In genomic region chr20:50230871-50231270, GRCh38 we compare ENCODE assay signal across 17 cellular contexts. TPM values are rescaled to one million over a fixed set of nuclear protein-coding genes. Genes with fewer than 3 reads are reported as not detected.
DNase-seq lines count a peak whose midpoint lies in the region; ATAC-seq lines count a peak whose summit lies in the region.
"Had no signal": no experiment of that assay in that cellular context is flagged by ENCODE, and none has a peak within 500 bp of the region (broad histone marks: within the 10 kb centered on the region; RNA-seq: fewer than 3 reads in every experiment).

No MANE protein-coding gene starts in this region.

- H3K27ac Mint-ChIP-seq in activated T-helper 17 cell treated with anti-CD3 and anti-CD28 coated beads, Interleukin-2, amount 50 U/mL, for 72 hours, result peak overlapping the region; percentile 18
- peak overlapping the region; percentile 38 for H3K27ac Mint-ChIP-seq in stimulated activated effector memory CD8-positive, alpha-beta T cell treated with anti-CD3 and anti-CD28 coated beads, Interleukin-12 subunit alpha, Interleukin-12 subunit beta, amount 100 ng/mL, for 72 hours
- no peak overlapping the region for H3K27ac Mint-ChIP-seq in activated CD4-positive, alpha-beta T cell treated with anti-CD3 and anti-CD28 coated beads for 36 hours
- H3K27ac Mint-ChIP-seq: CD8-positive, alpha-beta memory T cell had no signal

- DNase-seq in NCI-H146 (lab: John Stamatoyannopoulos, UW), result peak; percentile 67
- DNase-seq in NCI-H345 (lab: John Stamatoyannopoulos, UW), result peak; percentile 34
- DNase-seq in stimulated activated effector memory CD8-positive, alpha-beta T cell treated with anti-CD3 and anti-CD28 coated beads, Interleukin-12 subunit alpha, Interleukin-12 subunit beta, amount 100 ng/mL, for 72 hours (ENCODE audit: low spot score in 2 of 2), result no peak
- DNase-seq in hippocampal formation (lab: John Stamatoyannopoulos, UW), result no peak
- DNase-seq in activated CD4-positive, alpha-beta T cell treated with anti-CD3 and anti-CD28 coated beads for 36 hours, result no peak
- DNase-seq: ACHN; BE2C; C1 segment of cervical spinal cord; CD4-positive, CD25-positive, alpha-beta regulatory T cell; COR-L47; DMS 273 treated with DMSO at 0.1 percent for 48 hours; DMS53; DND-41; EL had no signal

- no peaks in the 10 kb centered on the region for H3K9me3 Mint-ChIP-seq in activated T-helper 17 cell treated with anti-CD3 and anti-CD28 coated beads, Interleukin-2, amount 50 U/mL, for 72 hours
- H3K9me3 Mint-ChIP-seq in stimulated activated effector memory CD8-positive, alpha-beta T cell treated with anti-CD3 and anti-CD28 coated beads, Interleukin-12 subunit alpha, Interleukin-12 subunit beta, amount 100 ng/mL, for 72 hours, result no peaks in the 10 kb centered on the region
- no peaks in the 10 kb centered on the region for H3K9me3 Mint-ChIP-seq in activated CD4-positive, alpha-beta T cell treated with anti-CD3 and anti-CD28 coated beads for 36 hours (ENCODE audit: low read depth)
- H3K9me3 Mint-ChIP-seq: CD4-positive, CD25-positive, alpha-beta regulatory T cell; CD8-positive, alpha-beta memory T cell had no signal

- peaks cover 9% of the 10 kb centered on the region for H3K4me1 Mint-ChIP-seq in activated T-helper 17 cell treated with anti-CD3 and anti-CD28 coated beads, Interleukin-2, amount 50 U/mL, for 72 hours
- H3K4me1 Mint-ChIP-seq in stimulated activated effector memory CD8-positive, alpha-beta T cell treated with anti-CD3 and anti-CD28 coated beads, Interleukin-12 subunit alpha, Interleukin-12 subunit beta, amount 100 ng/mL, for 72 hours, result peaks cover 19% of the 10 kb centered on the region
- H3K4me1 Mint-ChIP-seq in activated CD4-positive, alpha-beta T cell treated with anti-CD3 and anti-CD28 coated beads for 36 hours, result peaks cover 16% of the 10 kb centered on the region
- H3K4me1 Mint-ChIP-seq: CD8-positive, alpha-beta memory T cell had no signal

- no peaks in the 10 kb centered on the region for H3K27me3 Mint-ChIP-seq in activated T-helper 17 cell treated with anti-CD3 and anti-CD28 coated beads, Interleukin-2, amount 50 U/mL, for 72 hours
- peaks cover 1% of the 10 kb centered on the region for H3K27me3 Mint-ChIP-seq in activated CD4-positive, alpha-beta T cell treated with anti-CD3 and anti-CD28 coated beads for 36 hours
- H3K27me3 Mint-ChIP-seq: CD4-positive, CD25-positive, alpha-beta regulatory T cell had no signal

- intact Hi-C loops in activated CD4-positive, alpha-beta T cell treated with anti-CD3 and anti-CD28 coated beads for 36 hours (cut with DNase I, micrococcal nuclease), result no loop called here

- POLR2A ChIA-PET in activated CD4-positive, alpha-beta T cell treated with anti-CD3 and anti-CD28 coated beads for 36 hours (lab: Charles Lee), result no interaction called here

- no peak overlapping the region for H3K4me3 Mint-ChIP-seq in activated T-helper 17 cell treated with anti-CD3 and anti-CD28 coated beads, Interleukin-2, amount 50 U/mL, for 72 hours
- no peak overlapping the region for H3K4me3 Mint-ChIP-seq in stimulated activated effector memory CD8-positive, alpha-beta T cell treated with anti-CD3 and anti-CD28 coated beads, Interleukin-12 subunit alpha, Interleukin-12 subunit beta, amount 100 ng/mL, for 72 hours
- H3K4me3 Mint-ChIP-seq in activated CD4-positive, alpha-beta T cell treated with anti-CD3 and anti-CD28 coated beads for 36 hours, result no peak overlapping the region
- H3K4me3 Mint-ChIP-seq: CD4-positive, CD25-positive, alpha-beta regulatory T cell had no signal

- CTCF ChIA-PET in activated CD4-positive, alpha-beta T cell treated with anti-CD3 and anti-CD28 coated beads for 36 hours (lab: Charles Lee), result interaction anchor here (0.6 kb wide), 1 partner anchor 167 kb away, joined by 3 read pairs; no protein-coding TSS in a partner anchor

- H3K36me3 Mint-ChIP-seq in activated T-helper 17 cell treated with anti-CD3 and anti-CD28 coated beads, Interleukin-2, amount 50 U/mL, for 72 hours (ENCODE audit: low read depth), result no peaks in the 10 kb centered on the region
- H3K36me3 Mint-ChIP-seq in stimulated activated effector memory CD8-positive, alpha-beta T cell treated with anti-CD3 and anti-CD28 coated beads, Interleukin-12 subunit alpha, Interleukin-12 subunit beta, amount 100 ng/mL, for 72 hours, result no peaks in the 10 kb centered on the region
- no peaks in the 10 kb centered on the region for H3K36me3 Mint-ChIP-seq in activated CD4-positive, alpha-beta T cell treated with anti-CD3 and anti-CD28 coated beads for 36 hours (ENCODE audit: low read depth)
- H3K36me3 Mint-ChIP-seq: CD4-positive, CD25-positive, alpha-beta regulatory T cell; CD8-positive, alpha-beta memory T cell had no signal

- no peak for ATAC-seq in activated T-helper 17 cell treated with anti-CD3 and anti-CD28 coated beads, Interleukin-2, amount 50 U/mL, for 72 hours (replicated peaks)
- ATAC-seq in stimulated activated effector memory CD8-positive, alpha-beta T cell treated with anti-CD3 and anti-CD28 coated beads, Interleukin-12 subunit alpha, Interleukin-12 subunit beta, amount 100 ng/mL, for 72 hours, result no peak
- no peak for ATAC-seq in activated CD4-positive, alpha-beta T cell treated with anti-CD3 and anti-CD28 coated beads for 36 hours
- ATAC-seq in GM21515 (IDR thresholded peaks at IDR 0.05; ENCODE audit: unreplicated experiment), result no peak

RNA-seq across cellular contexts. Expression of gene CEBPB, which starts 40.2 kb away (rescaled TPM):
- 10 to 100 TPM; 11.6 to 19.0 TPM for total RNA-seq in activated T-helper 17 cell treated with anti-CD3 and anti-CD28 coated beads, Interleukin-2, amount 50 U/mL, for 72 hours
- total RNA-seq in activated CD4-positive, alpha-beta T cell treated with anti-CD3 and anti-CD28 coated beads for 36 hours, result 10 to 100 TPM; 28.9 to 40.1 TPM

Comparison
In these comparisons a context has a peak if more than half of its experiments do, and no peak if none do; other contexts are left out.
1. DNase-seq: peak in NCI-H146 (single experiment) and NCI-H345 (single experiment); none in stimulated activated effector memory CD8-positive, alpha-beta T cell treated with anti-CD3 and anti-CD28 coated beads, Interleukin-12 subunit alpha, Interleukin-12 subunit beta, amount 100 ng/mL, for 72 hours (0 of 2), hippocampal formation (0 of 2) and activated CD4-positive, alpha-beta T cell treated with anti-CD3 and anti-CD28 coated beads for 36 hours (single experiment).